8 cellular contexts compared by ENCODE assay signal in the genomic region with DNA sequence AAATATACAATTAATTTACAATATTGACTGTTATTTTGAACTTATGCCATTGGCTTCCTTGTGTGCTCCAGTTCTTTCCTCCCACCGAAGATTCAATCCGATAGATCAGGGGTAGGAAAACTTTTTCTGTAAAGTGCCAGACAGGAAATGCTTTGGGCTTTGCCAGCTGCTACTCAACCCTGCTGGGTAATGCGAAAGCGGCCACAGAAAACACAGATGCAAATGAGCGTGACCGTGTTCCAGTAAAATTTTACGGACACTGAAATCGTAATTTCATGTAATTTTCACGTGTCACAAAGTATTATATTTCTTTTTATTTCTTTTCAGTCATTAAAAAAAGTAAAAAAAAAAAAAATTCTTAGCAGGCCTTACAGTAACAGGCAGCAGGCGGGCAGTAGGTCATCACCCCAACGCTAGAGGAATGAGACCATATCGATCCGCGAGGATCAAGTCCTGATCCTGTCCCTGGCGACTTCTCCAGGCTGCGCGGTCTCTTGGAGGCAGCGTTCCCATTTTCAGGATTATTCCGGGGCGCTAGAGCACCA. TPM values are rescaled to one million over a fixed set of nuclear protein-coding genes. Genes with fewer than 3 reads are reported as not detected.
DNase-seq lines count a peak whose midpoint lies in the region; ATAC-seq, FAIRE-seq and TF ChIP-seq lines count a peak whose summit lies in the region.

No MANE protein-coding gene starts in this region.

- peak overlapping the region; percentile 60 to 98 for H3K4me3 ChIP-seq in SK-N-SH (ENCODE audit: low read depth in 2 of 2, low read length in 1 of 2)
- peak overlapping the region; percentile 88 to 94 for H3K4me3 ChIP-seq in foreskin fibroblast (ENCODE audit: low read depth in 1 of 2, low read length in 2 of 2)
- H3K4me3 ChIP-seq in pancreas: peak overlapping the region; percentile 80 to 95 (median 84)

- H3K9ac ChIP-seq in SK-N-SH: peak overlapping the region; percentile 67

- TF ChIP-seq EP300 in SK-N-SH (IDR thresholded peaks at IDR 0.05; ENCODE audit: borderline replicate concordance in 1 of 2, low read depth in 1 of 2, low read length in 1 of 2): no peak

- TF ChIP-seq CTCF in SK-N-SH (IDR thresholded peaks at IDR 0.05): peak; percentile 23
- no peak for TF ChIP-seq CTCF in foreskin fibroblast (IDR thresholded peaks at IDR 0.05; ENCODE audit: low read depth, low read length)
- TF ChIP-seq CTCF in pancreas (IDR thresholded peaks at IDR 0.05): no peak

- DNase-seq in SK-N-SH (no peak), NCI-H2196 treated with DMSO at 0.1 percent for 48 hours (lab: John Stamatoyannopoulos, UW; ENCODE audit: unreplicated experiment) (peak; percentile 37), activated T-helper 1 cell treated with Interleukin-2 at 50 U/mL for 16 hours (ENCODE audit: low read depth) (peak; percentile 24), foreskin fibroblast (peak; percentile 50 to 71), pancreas (peak in 4 of 6 donors; percentile 55 to 63 (median 60))

- 21% methylated on average over 20 of the region's 20 CpGs for WGBS in SK-N-SH (ENCODE audit: low lambda C conversion rate)
- WGBS in pancreas, 2 donors: 1% methylated on average over 20 of the region's 20 CpGs

- no peak for TF ChIP-seq RAD21 in SK-N-SH (IDR thresholded peaks at IDR 0.05; ENCODE audit: low read length)

- H3K27ac ChIP-seq in SK-N-SH (ENCODE audit: low read depth in 2 of 2, low read length in 1 of 2) (peak overlapping the region in 1 of 2 experiments; percentile 45; a peak in 1 of 4 replicates), pancreas (peak overlapping the region; percentile 94 to 99 (median 98))

- no peak for FAIRE-seq in pancreas (lab: Jason Lieb, UNC)

- H3K4me2 ChIP-seq in SK-N-SH: peak overlapping the region; percentile 92

- POLR2A ChIA-PET in SK-N-SH (lab: Yijun Ruan, JAX): no interaction called here

- no peaks in the 10 kb centered on the region for H3K36me3 ChIP-seq in SK-N-SH (replicated peaks in 1 of 2; ENCODE audit: control insufficient read depth in 1 of 2, insufficient read depth in 2 of 2, low read length in 1 of 2)
- H3K36me3 ChIP-seq in pancreas: peaks cover 0 to 4% (median 0%) of the 10 kb centered on the region in 3 donors

- peak overlapping the region; percentile 99 for H2AFZ ChIP-seq in SK-N-SH (ENCODE audit: low read depth)

- H3K27me3 ChIP-seq in SK-N-SH (ENCODE audit: insufficient read depth) (no peaks in the 10 kb centered on the region), pancreas (no peaks in the 10 kb centered on the region)

- no peak for ATAC-seq in SK-N-SH treated with all-trans-retinoic acid at 6 μM for 48 hours
- ATAC-seq in HG02623 (IDR thresholded peaks at IDR 0.05; ENCODE audit: unreplicated experiment): peak; percentile 20
- peak; percentile 33 to 44 (median 38) for ATAC-seq in pancreas
- no peak for ATAC-seq in GM19023 (IDR thresholded peaks at IDR 0.05; ENCODE audit: unreplicated experiment)

- peaks cover 11% of the 10 kb centered on the region for H3F3A ChIP-seq in SK-N-SH (replicated peaks; ENCODE audit: insufficient read depth)

- CTCF ChIA-PET in SK-N-SH (lab: Yijun Ruan, JAX): interaction anchor here (0.8 to 2.1 kb wide), 6 partner anchors 9 to 344 kb away, joined by 3 to 9 read pairs (median 4); no protein-coding TSS in a partner anchor

- H3K4me1 ChIP-seq in SK-N-SH (ENCODE audit: control insufficient read depth in 1 of 2, insufficient read depth in 2 of 2, low read depth in 1 of 2, low read length in 1 of 2) (peaks cover 4 to 6% of the 10 kb centered on the region in 2 experiments; a peak in 2 of 4 replicates), pancreas (peaks cover 20 to 43% (median 37%) of the 10 kb centered on the region in 3 donors)

- H3K9me3 ChIP-seq in SK-N-SH (no peaks in the 10 kb centered on the region), pancreas (no peaks in the 10 kb centered on the region)

- peaks cover 4% of the 10 kb centered on the region; the same call in 1 of the 2 replicates for H4K20me1 ChIP-seq in SK-N-SH (ENCODE audit: insufficient read depth)

- H3K79me2 ChIP-seq in SK-N-SH (ENCODE audit: insufficient read depth): peaks cover 32% of the 10 kb centered on the region

- intact Hi-C loops in pancreas (cut with DNase I): no loop called here

- no peaks in the 10 kb centered on the region for H3K9me2 ChIP-seq in SK-N-SH

TF ChIP-seq in SK-N-SH, 30 proteins besides CTCF, POLR2A, EP300 and RAD21 (continues in another document):
- TF ChIP-seq, protein P1, sequence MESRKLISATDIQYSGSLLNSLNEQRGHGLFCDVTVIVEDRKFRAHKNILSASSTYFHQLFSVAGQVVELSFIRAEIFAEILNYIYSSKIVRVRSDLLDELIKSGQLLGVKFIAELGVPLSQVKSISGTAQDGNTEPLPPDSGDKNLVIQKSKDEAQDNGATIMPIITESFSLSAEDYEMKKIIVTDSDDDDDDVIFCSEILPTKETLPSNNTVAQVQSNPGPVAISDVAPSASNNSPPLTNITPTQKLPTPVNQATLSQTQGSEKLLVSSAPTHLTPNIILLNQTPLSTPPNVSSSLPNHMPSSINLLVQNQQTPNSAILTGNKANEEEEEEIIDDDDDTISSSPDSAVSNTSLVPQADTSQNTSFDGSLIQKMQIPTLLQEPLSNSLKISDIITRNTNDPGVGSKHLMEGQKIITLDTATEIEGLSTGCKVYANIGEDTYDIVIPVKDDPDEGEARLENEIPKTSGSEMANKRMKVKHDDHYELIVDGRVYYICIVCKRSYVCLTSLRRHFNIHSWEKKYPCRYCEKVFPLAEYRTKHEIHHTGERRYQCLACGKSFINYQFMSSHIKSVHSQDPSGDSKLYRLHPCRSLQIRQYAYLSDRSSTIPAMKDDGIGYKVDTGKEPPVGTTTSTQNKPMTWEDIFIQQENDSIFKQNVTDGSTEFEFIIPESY (IDR thresholded peaks at IDR 0.05; ENCODE audit: borderline replicate concordance, low read depth): no peak
- no peak for TF ChIP-seq ELF1 (IDR thresholded peaks at IDR 0.05)
- no peak for TF ChIP-seq POLR2AphosphoS5 (IDR thresholded peaks at IDR 0.05; ENCODE audit: low read depth, low read length)
- TF ChIP-seq FOXJ3 (CRISPR knock-in tag; IDR thresholded peaks at IDR 0.05): no peak
- TF ChIP-seq EZH2phosphoT487 (IDR thresholded peaks at IDR 0.05; ENCODE audit: borderline replicate concordance, low read depth): no peak
- TF ChIP-seq, protein P2, sequence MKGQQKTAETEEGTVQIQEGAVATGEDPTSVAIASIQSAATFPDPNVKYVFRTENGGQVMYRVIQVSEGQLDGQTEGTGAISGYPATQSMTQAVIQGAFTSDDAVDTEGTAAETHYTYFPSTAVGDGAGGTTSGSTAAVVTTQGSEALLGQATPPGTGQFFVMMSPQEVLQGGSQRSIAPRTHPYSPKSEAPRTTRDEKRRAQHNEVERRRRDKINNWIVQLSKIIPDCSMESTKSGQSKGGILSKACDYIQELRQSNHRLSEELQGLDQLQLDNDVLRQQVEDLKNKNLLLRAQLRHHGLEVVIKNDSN (IDR thresholded peaks at IDR 0.05; ENCODE audit: borderline replicate concordance, low read depth): no peak
- no peak for TF ChIP-seq MEF2A (IDR thresholded peaks at IDR 0.05; ENCODE audit: borderline replicate concordance, low read depth)
- TF ChIP-seq SMC3 (IDR thresholded peaks at IDR 0.05; ENCODE audit: low read depth, low read length): no peak

TF ChIP-seq in SK-N-SH treated with all-trans-retinoic acid at 6 μM for 48 hours, 23 proteins besides CTCF, POLR2A, EP300 and RAD21:
- TF ChIP-seq ZNF70 (CRISPR knock-in tag; IDR thresholded peaks at IDR 0.05) (no peak), BACH2 (CRISPR knock-in tag; IDR thresholded peaks at IDR 0.05; ENCODE audit: borderline replicate concordance) (no peak), ESRRG (CRISPR knock-in tag; IDR thresholded peaks at IDR 0.05) (no peak), ZNF8 (CRISPR knock-in tag; IDR thresholded peaks at IDR 0.05) (no peak), PPARA (CRISPR knock-in tag; IDR thresholded peaks at IDR 0.05; ENCODE audit: borderline replicate concordance) (no peak)
- TF ChIP-seq, protein P3, sequence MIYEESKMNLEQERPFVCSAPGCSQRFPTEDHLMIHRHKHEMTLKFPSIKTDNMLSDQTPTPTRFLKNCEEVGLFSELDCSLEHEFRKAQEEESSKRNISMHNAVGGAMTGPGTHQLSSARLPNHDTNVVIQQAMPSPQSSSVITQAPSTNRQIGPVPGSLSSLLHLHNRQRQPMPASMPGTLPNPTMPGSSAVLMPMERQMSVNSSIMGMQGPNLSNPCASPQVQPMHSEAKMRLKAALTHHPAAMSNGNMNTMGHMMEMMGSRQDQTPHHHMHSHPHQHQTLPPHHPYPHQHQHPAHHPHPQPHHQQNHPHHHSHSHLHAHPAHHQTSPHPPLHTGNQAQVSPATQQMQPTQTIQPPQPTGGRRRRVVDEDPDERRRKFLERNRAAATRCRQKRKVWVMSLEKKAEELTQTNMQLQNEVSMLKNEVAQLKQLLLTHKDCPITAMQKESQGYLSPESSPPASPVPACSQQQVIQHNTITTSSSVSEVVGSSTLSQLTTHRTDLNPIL (CRISPR knock-in tag; IDR thresholded peaks at IDR 0.05; ENCODE audit: low read depth): no peak

RNA-seq across cellular contexts. Expression of a gene that starts 0.6 kb away (rescaled TPM):
- 8.4 and 9.7 TPM in 2 replicates for polyA plus RNA-seq in SK-N-SH (2012; rRNA removed)
- 9.7 and 11.0 TPM in 2 replicates for polyA plus RNA-seq in SK-N-SH (2012; cell fraction: cytosol; rRNA removed)
- polyA plus RNA-seq in SK-N-SH (2012; cell fraction: nucleus; rRNA removed): 8.9 and 16.3 TPM in 2 replicates
- 10 to 100 TPM; 16.8 to 29.8 (median 24.6) TPM for total RNA-seq in pancreas
- 10 to 100 TPM; 58.7 to 76.1 TPM for polyA plus RNA-seq in pancreas

RNA-seq across cellular contexts. Expression of a gene that starts 1.0 kb away (rescaled TPM):
- polyA plus RNA-seq in SK-N-SH (2012; rRNA removed) (9.5 and 12.2 TPM in 2 replicates), pancreas (10 to 100 TPM; 12.3 to 12.7 TPM)
- 14.1 and 14.3 TPM in 2 replicates for polyA plus RNA-seq in SK-N-SH (2012; cell fraction: cytosol; rRNA removed)
- 2.2 and 4.3 TPM in 2 replicates for polyA plus RNA-seq in SK-N-SH (2012; cell fraction: nucleus; rRNA removed)
- total RNA-seq in pancreas: 10 to 100 TPM in 5 of 6 donors, 1 to 10 TPM in 1; 10.0 to 29.0 (median 13.5) TPM

RNA-seq across cellular contexts. Expression of a gene that starts 59.3 kb away (rescaled TPM):
- 4.4 and 5.7 TPM in 2 replicates for polyA plus RNA-seq in SK-N-SH (2012; rRNA removed)
- polyA plus RNA-seq in SK-N-SH (2012; cell fraction: cytosol; rRNA removed): 5.9 and 6.9 TPM in 2 replicates
- 4.3 and 8.1 TPM in 2 replicates for polyA plus RNA-seq in SK-N-SH (2012; cell fraction: nucleus; rRNA removed)
- 10 to 100 TPM in 4 of 6 donors, 1 to 10 TPM in 2; 9.2 to 17.4 (median 12.2) TPM for total RNA-seq in pancreas
- polyA plus RNA-seq in pancreas: 1 to 10 TPM; 4.0 to 4.7 TPM

Comparison
In these comparisons a context has a peak if more than half of its experiments do, and no peak if none do; other contexts are left out.
1. ATAC-seq: peak in HG02623 (single experiment) and pancreas (4 of 4); none in SK-N-SH treated with all-trans-retinoic acid at 6 μM for 48 hours (single experiment) and GM19023 (single experiment).
2. Peak in every context shown above with its lines, with median percentiles within 50 percentile points of each other: H3K4me3 ChIP-seq.